12 cellular contexts compared by ENCODE assay signal in genomic region chr12:109274381-109274780, GRCh38. TPM values are rescaled to one million over a fixed set of nuclear protein-coding genes. Genes with fewer than 3 reads are reported as not detected.
"Had no signal": no experiment of that assay in that cellular context is flagged by ENCODE, and none has a peak within 500 bp of the region (broad histone marks: within the 10 kb centered on the region; RNA-seq: fewer than 3 reads in every experiment).

No MANE protein-coding gene starts in this region.

- FAIRE-seq: H1, H54 had no signal

- H3K36me3 ChIP-seq: HAP-1 had no signal

- H3K9me3 ChIP-seq: HAP-1 had no signal

- H3K9ac ChIP-seq: GM23248 had no signal

- H3K4me1 ChIP-seq: HAP-1 had no signal

- H3K27ac ChIP-seq: GM23248 had no signal

- H2AFZ ChIP-seq: GM23248 had no signal

- H3K4me3 ChIP-seq: GM23248, GM23338, HAP-1 had no signal

- ATAC-seq: HCT116 had no signal

- DNase-seq: GM23248, GOT3, H7, H9, HCEC 1CT, HFFc6 had no signal

RNA-seq across cellular contexts. Expression of gene FOXN4, which starts 34.7 kb away (rescaled TPM):
- total RNA-seq: GM23248, H4, HFFc6 had no signal
- polyA plus RNA-seq: GM23248 had no signal
